ENCODE assay signal across 26 cellular contexts in genomic region chr5:32387841-32388240, GRCh38. TPM values are rescaled to one million over a fixed set of nuclear protein-coding genes. Genes with fewer than 3 reads are reported as not detected.
A peak's percentile ranks its signal among the peaks of the same experiment; 100 is the strongest.
DNase-seq lines count a peak whose midpoint lies in the region; ATAC-seq and TF ChIP-seq lines count a peak whose summit lies in the region.
"Had no signal": no experiment of that assay in that cellular context is flagged by ENCODE, and none has a peak within 500 bp of the region (broad histone marks: within the 10 kb centered on the region; RNA-seq: fewer than 3 reads in every experiment).

No MANE protein-coding gene starts in this region.

- H3K27ac ChIP-seq in adrenal gland (peak overlapping the region; percentile 27 to 78 (median 59)), vagina (peak overlapping the region; percentile 51)
- H3K27ac ChIP-seq: pancreas, upper lobe of left lung had no signal

- H3K4me3 Mint-ChIP-seq in natural killer cell treated with Interleukin-12 subunit alpha and Interleukin-12 subunit beta and Interleukin-15 and Interleukin-18, amount 100 ng/mL, for 72 hours: no peak overlapping the region
- no peak overlapping the region for H3K4me3 Mint-ChIP-seq in natural killer cell
- no peak overlapping the region for H3K4me3 Mint-ChIP-seq in mesothelial cell of epicardium
- H3K4me3 Mint-ChIP-seq: activated CD8-positive, alpha-beta T cell treated with anti-CD3 and anti-CD28 coated beads for 36 hours; activated naive CD8-positive, alpha-beta T cell treated with anti-CD3 and anti-CD28 coated beads, Interleukin-2, amount 10 ng/mL, durations not matched to agents 7 days and 5 days; nephron progenitor cell; T-cell had no signal

- no peak for ATAC-seq in natural killer cell treated with Interleukin-12 subunit alpha and Interleukin-12 subunit beta and Interleukin-15 and Interleukin-18, amount 100 ng/mL, for 72 hours
- no peak for ATAC-seq in natural killer cell
- no peak for ATAC-seq in HG03045 (IDR thresholded peaks at IDR 0.05; ENCODE audit: unreplicated experiment)
- ATAC-seq in GM19351 (IDR thresholded peaks at IDR 0.05; ENCODE audit: unreplicated experiment): no peak
- ATAC-seq: activated CD8-positive, alpha-beta T cell treated with anti-CD3 and anti-CD28 coated beads for 36 hours; HCT116; pancreas; T-cell had no signal

- intact Hi-C loops in natural killer cell (cut with micrococcal nuclease): no loop called here
- intact Hi-C loops in adrenal gland (cut with DNase I): no loop called here
- intact Hi-C loops in vagina (cut with DNase I): no loop called here

- H3K36me3 Mint-ChIP-seq in natural killer cell treated with Interleukin-12 subunit alpha and Interleukin-12 subunit beta and Interleukin-15 and Interleukin-18, amount 100 ng/mL, for 72 hours: peaks cover 33% of the 10 kb centered on the region
- H3K36me3 Mint-ChIP-seq in natural killer cell: peaks cover 24% of the 10 kb centered on the region
- peaks cover 39% of the 10 kb centered on the region for H3K36me3 Mint-ChIP-seq in mesothelial cell of epicardium

- peaks cover 0 to 37% of the 10 kb centered on the region in 2 donors for H3K36me3 ChIP-seq in adrenal gland (replicated peaks in 1 of 2)
- H3K36me3 ChIP-seq in vagina: peaks cover 0 to 51% of the 10 kb centered on the region in 2 donors

- no peaks in the 10 kb centered on the region for H3K27me3 Mint-ChIP-seq in natural killer cell treated with Interleukin-12 subunit alpha and Interleukin-12 subunit beta and Interleukin-15 and Interleukin-18, amount 100 ng/mL, for 72 hours
- H3K27me3 Mint-ChIP-seq in natural killer cell (ENCODE audit: low read depth in 2 of 2) (no peaks in the 10 kb centered on the region), mesothelial cell of epicardium (ENCODE audit: low read depth) (no peaks in the 10 kb centered on the region)
- H3K27me3 Mint-ChIP-seq: activated CD8-positive, alpha-beta T cell treated with anti-CD3 and anti-CD28 coated beads for 36 hours; activated naive CD8-positive, alpha-beta T cell treated with anti-CD3 and anti-CD28 coated beads, Interleukin-2, amount 10 ng/mL, durations not matched to agents 7 days and 5 days; T-cell had no signal

- no peak overlapping the region for H3K4me3 ChIP-seq in adrenal gland
- no peak overlapping the region for H3K4me3 ChIP-seq in vagina
- H3K4me3 ChIP-seq: pancreas, spleen, upper lobe of left lung had no signal

- H3K9me3 Mint-ChIP-seq in natural killer cell treated with Interleukin-12 subunit alpha and Interleukin-12 subunit beta and Interleukin-15 and Interleukin-18, amount 100 ng/mL, for 72 hours: no peaks in the 10 kb centered on the region
- H3K9me3 Mint-ChIP-seq in natural killer cell (no peaks in the 10 kb centered on the region), mesothelial cell of epicardium (no peaks in the 10 kb centered on the region)
- H3K9me3 Mint-ChIP-seq: activated CD8-positive, alpha-beta T cell treated with anti-CD3 and anti-CD28 coated beads for 36 hours; activated naive CD8-positive, alpha-beta T cell treated with anti-CD3 and anti-CD28 coated beads, Interleukin-2, amount 10 ng/mL, durations not matched to agents 7 days and 5 days; nephron progenitor cell; T-cell had no signal

- TF ChIP-seq CTCF in natural killer cell (IDR thresholded peaks at IDR 0.05) (no peak), adrenal gland (IDR thresholded peaks at IDR 0.05) (no peak), mesothelial cell of epicardium (IDR thresholded peaks at IDR 0.05; ENCODE audit: unreplicated experiment) (no peak), vagina (IDR thresholded peaks at IDR 0.05) (no peak)

- DNase-seq in natural killer cell treated with Interleukin-12 subunit alpha and Interleukin-12 subunit beta and Interleukin-15 and Interleukin-18, amount 100 ng/mL, for 72 hours (ENCODE audit: low spot score): no peak
- DNase-seq in natural killer cell (no peak), adrenal gland (no peak), mesothelial cell of epicardium (ENCODE audit: low spot score in 2 of 2, unreplicated experiment in 2 of 2) (no peak), vagina (ENCODE audit: extremely low spot score in 2 of 2) (no peak), NCI-H2227 treated with DMSO at 0.1 percent for 48 hours (lab: John Stamatoyannopoulos, UW) (no peak)
- DNase-seq: activated CD8-positive, alpha-beta T cell treated with anti-CD3 and anti-CD28 coated beads for 36 hours; activated effector memory CD4-positive, alpha-beta T cell treated with anti-CD3 and anti-CD28 coated beads, Interleukin-2, amount 50 U/mL, for 16 hours; activated naive CD8-positive, alpha-beta T cell treated with anti-CD3 and anti-CD28 coated beads, Interleukin-2, amount 10 ng/mL, durations not matched to agents 7 days and 5 days; C1 segment of cervical spinal cord; Caco-2; DND-41; Karpas-422; left ventricle myocardium superior; NCI-H1092; NCI-H187; NCI-H2171 treated with DMSO at 0.1 percent for 48 hours; NCI-H524; nephron progenitor cell; pancreas; spleen; T-cell; upper lobe of left lung had no signal

- H3K9me3 ChIP-seq in adrenal gland (replicated peaks in 1 of 3) (no peaks in the 10 kb centered on the region), vagina (no peaks in the 10 kb centered on the region)
- H3K9me3 ChIP-seq: Caco-2, pancreas, spleen, upper lobe of left lung had no signal

- TF ChIP-seq POLR2A in adrenal gland (IDR thresholded peaks at IDR 0.05): no peak
- TF ChIP-seq POLR2A in vagina (IDR thresholded peaks at IDR 0.05): no peak

- peaks cover 23 to 25% of the 10 kb centered on the region in 2 donors for H3K4me1 Mint-ChIP-seq in natural killer cell treated with Interleukin-12 subunit alpha and Interleukin-12 subunit beta and Interleukin-15 and Interleukin-18, amount 100 ng/mL, for 72 hours (ENCODE audit: low read depth in 2 of 2)
- H3K4me1 Mint-ChIP-seq in natural killer cell (no peaks in the 10 kb centered on the region), mesothelial cell of epicardium (peaks cover 17% of the 10 kb centered on the region)
- H3K4me1 Mint-ChIP-seq: nephron progenitor cell, T-cell had no signal

- no peaks in the 10 kb centered on the region for H3K27me3 ChIP-seq in adrenal gland
- no peaks in the 10 kb centered on the region for H3K27me3 ChIP-seq in vagina
- H3K27me3 ChIP-seq: pancreas, spleen, upper lobe of left lung had no signal

- peak overlapping the region; percentile 54 to 66 for H3K27ac Mint-ChIP-seq in natural killer cell treated with Interleukin-12 subunit alpha and Interleukin-12 subunit beta and Interleukin-15 and Interleukin-18, amount 100 ng/mL, for 72 hours
- H3K27ac Mint-ChIP-seq in natural killer cell (no peak overlapping the region), mesothelial cell of epicardium (peak overlapping the region; percentile 21)

- H3K4me1 ChIP-seq in adrenal gland (replicated peaks in 1 of 2): peaks cover 10 to 26% of the 10 kb centered on the region in 2 donors
- H3K4me1 ChIP-seq in vagina: peaks cover 19% of the 10 kb centered on the region
- H3K4me1 ChIP-seq: Caco-2, pancreas, upper lobe of left lung had no signal

RNA-seq across cellular contexts. Expression of gene ZFR, which starts 56.7 kb away (rescaled TPM):
- 10 to 100 TPM; 58.2 to 70.5 TPM for total RNA-seq in natural killer cell treated with Interleukin-12 subunit alpha and Interleukin-12 subunit beta and Interleukin-15 and Interleukin-18, amount 100 ng/mL, for 72 hours
- 10 to 100 TPM; 62.7 to 70.8 (median 62.7) TPM for total RNA-seq in natural killer cell
- 10 to 100 TPM; 58.5 to 99.7 (median 72.7) TPM for total RNA-seq in adrenal gland
- polyA plus RNA-seq in adrenal gland: 100 to 1,000 TPM in 1 of 3 donors, 10 to 100 TPM in 2; 29.4 to 154 (median 40.7) TPM
- total RNA-seq in mesothelial cell of epicardium: 68.2 to 71.5 TPM (median 70.7 TPM) in 3 replicates
- 80.8 TPM for total RNA-seq in vagina

Comparison
In these comparisons a context has a peak if more than half of its experiments do, and no peak if none do; other contexts are left out.
1. H3K27ac Mint-ChIP-seq: peak in natural killer cell treated with Interleukin-12 subunit alpha and Interleukin-12 subunit beta and Interleukin-15 and Interleukin-18, amount 100 ng/mL, for 72 hours (2 of 2) and mesothelial cell of epicardium (single experiment); none in natural killer cell (0 of 2).